ENCODE assay signal across 8 cellular contexts in the genomic region with DNA sequence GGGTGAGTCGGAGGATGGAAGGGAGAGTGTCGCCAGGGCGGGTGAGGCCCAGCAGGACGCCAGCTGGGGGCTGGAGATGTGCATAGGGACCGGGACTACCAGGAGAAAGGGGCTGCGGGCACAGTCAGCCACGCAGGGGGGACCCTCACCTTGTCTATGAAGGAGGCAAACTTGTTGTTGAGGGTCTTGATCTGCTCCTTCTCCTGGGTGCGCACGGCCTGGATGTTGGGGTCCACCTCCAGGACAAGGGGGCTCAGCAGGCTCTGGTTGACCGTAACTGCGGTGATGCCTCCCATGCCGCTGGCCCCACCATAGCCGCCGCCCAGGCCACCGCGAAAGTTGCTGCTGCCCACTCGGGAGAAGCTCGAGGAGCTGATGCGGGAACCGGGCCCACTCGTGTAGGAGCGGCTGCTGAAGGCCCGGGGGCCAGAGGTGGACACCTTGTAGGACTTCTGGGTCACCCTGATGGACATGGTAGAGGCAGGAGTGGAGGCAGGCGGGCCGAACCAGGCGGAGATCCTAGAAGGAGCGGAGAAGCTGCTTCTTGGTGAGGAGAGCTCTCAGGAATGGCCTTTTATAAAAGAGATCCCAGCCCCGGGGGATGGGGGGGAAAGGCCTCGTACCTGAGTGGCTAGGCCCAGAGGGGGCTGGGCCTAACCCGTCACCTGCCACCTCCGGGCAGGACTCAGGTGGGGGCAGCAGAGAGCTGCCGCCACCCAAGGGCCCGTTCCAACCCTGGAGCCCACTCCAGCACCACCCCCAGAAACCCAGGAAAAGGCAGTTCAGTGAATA. TPM values are rescaled to one million over a fixed set of nuclear protein-coding genes. Genes with fewer than 3 reads are reported as not detected.
A peak's percentile ranks its signal among the peaks of the same experiment; 100 is the strongest.
DNase-seq lines count a peak whose midpoint lies in the region; ATAC-seq and TF ChIP-seq lines count a peak whose summit lies in the region.
"Not testable (repeated sequence)": the region's sequence is repeated elsewhere in the genome, so short reads cannot be mapped to it uniquely, and the experiment has no call there.

A gene (minus strand): TSS at position 568 of the 792 bp plus-strand sequence. CDS start 95 bp downstream, at position 473.

- not testable (repeated sequence) for H3K27ac Mint-ChIP-seq in activated naive CD4-positive, alpha-beta T cell treated with anti-CD3 and anti-CD28 coated beads, Interleukin-2, amount 10 ng/mL, durations not matched to agents 7 days and 5 days
- H3K27ac Mint-ChIP-seq in endodermal cell (peak within 1 kb of the TSS; percentile 96), type B pancreatic cell (peak within 1 kb of the TSS; percentile 94)

- H2BK15ac ChIP-seq in neuronal stem cell (ENCODE audit: low read length), result peak within 1 kb of the TSS; percentile 83

- peak; percentile 76 for ATAC-seq in PC-3

- CTCF ChIA-PET in PC-3 (lab: Charles Lee), result interaction anchor here (0.7 to 2.5 kb wide), 9 partner anchors 8 to 532 kb away, joined by 3 to 24 read pairs (median 4); a partner anchor contains a TSS
- CTCF ChIA-PET in activated naive CD4-positive, alpha-beta T cell treated with anti-CD3 and anti-CD28 coated beads, Interleukin-2, amount 10 ng/mL, durations not matched to agents 7 days and 5 days (lab: Charles Lee), result interaction anchor here (1.9 kb wide), 1 partner anchor 19 kb away, joined by 7 read pairs; no protein-coding TSS in a partner anchor

- H3K4me3 Mint-ChIP-seq in activated naive CD4-positive, alpha-beta T cell treated with anti-CD3 and anti-CD28 coated beads, Interleukin-2, amount 10 ng/mL, durations not matched to agents 7 days and 5 days, result peak within 1 kb of the TSS; percentile 57
- peak within 1 kb of the TSS; percentile 95 for H3K4me3 Mint-ChIP-seq in endodermal cell
- peak within 1 kb of the TSS; percentile 93 for H3K4me3 Mint-ChIP-seq in type B pancreatic cell

- H3K27ac ChIP-seq in PC-3 (ENCODE audit: low read length), result peak within 1 kb of the TSS; percentile 63
- H3K27ac ChIP-seq in endodermal cell (ENCODE audit: low read depth, low read length), result peak within 1 kb of the TSS; percentile 50
- H3K27ac ChIP-seq in neuronal stem cell (replicated peaks; ENCODE audit: low read length), result not testable (repeated sequence)

- H3K9me2 ChIP-seq in PC-3 (replicated peaks; ENCODE audit: low read length), result not testable (repeated sequence)

- intact Hi-C loops in PC-3 (cut with micrococcal nuclease), result loop anchor here (1.0 to 2.0 kb wide), 4 partner anchors 20 to 77 kb away; a partner anchor contains a TSS

- H3K9ac ChIP-seq in PC-3 (ENCODE audit: low read length) (peak within 1 kb of the TSS; percentile 80), endodermal cell (ENCODE audit: extremely low read depth, low read length, poor library complexity, severe bottlenecking) (peak within 1 kb of the TSS; percentile 100), neuronal stem cell (ENCODE audit: low read depth, low read length, poor library complexity) (peak within 1 kb of the TSS; percentile 92)

- H3K27me3 ChIP-seq in PC-3 (ENCODE audit: low read length); endodermal cell (ENCODE audit: control insufficient read depth, insufficient read depth, low read length, poor library complexity, severe bottlenecking): not testable (repeated sequence)
- peaks cover 0 to 10% (median 0%) of the 10 kb centered on the region in 3 experiments for H3K27me3 ChIP-seq in neuronal stem cell (ENCODE audit: control insufficient read depth in 3 of 3, insufficient read depth in 3 of 3, low read depth in 1 of 3, low read length in 3 of 3)

- H3F3A ChIP-seq in PC-3 (ENCODE audit: low read length, unreplicated experiment), result not testable (repeated sequence)

- H2AFZ ChIP-seq in PC-3 (ENCODE audit: low read length), result 0 out of 2 replicates have a peak within 1 kb of the TSS, but pooled peaks have one; percentile 45
- H2AFZ ChIP-seq in neuronal stem cell (ENCODE audit: low read length), result peak within 1 kb of the TSS; percentile 81

- H3K4me1 ChIP-seq in PC-3 (ENCODE audit: insufficient read depth, low read length), result peaks cover 75% of the 10 kb centered on the region
- H3K4me1 ChIP-seq in endodermal cell (ENCODE audit: control insufficient read depth, insufficient read depth, low read length), result peaks cover 26% of the 10 kb centered on the region
- not testable (repeated sequence) for H3K4me1 ChIP-seq in neuronal stem cell (ENCODE audit: control insufficient read depth in 2 of 2, insufficient read depth in 1 of 2, low read depth in 1 of 2, low read length in 2 of 2)

- H3K79me2 ChIP-seq in PC-3 (ENCODE audit: low read length), result peaks cover 55% of the 10 kb centered on the region

- POLR2A ChIA-PET in PC-3 (lab: Charles Lee; ENCODE audit: unreplicated experiment), result interaction anchor here (0.5 to 2.6 kb wide), 15 partner anchors 9 to 757 kb away, joined by 3 to 44 read pairs (median 4); a partner anchor contains a TSS

- TSS peak; percentile 55 for BruUV-seq in PC-3 (replicated peaks; lab: Mats Ljungman, UMichigan)

- H4K91ac ChIP-seq in neuronal stem cell (ENCODE audit: low read depth, low read length, poor library complexity), result peak within 1 kb of the TSS; percentile 5

- H3K36me3 ChIP-seq in PC-3 (ENCODE audit: low read depth, low read length) (peaks cover 26% of the 10 kb centered on the region), endodermal cell (ENCODE audit: control insufficient read depth, insufficient read depth, low read length) (peaks cover 35% of the 10 kb centered on the region), neuronal stem cell (replicated peaks in 1 of 2; ENCODE audit: control insufficient read depth in 2 of 2, insufficient read depth in 2 of 2, low read length in 2 of 2) (peaks cover 0 to 23% of the 10 kb centered on the region in 2 donors)

- H3K4me3 ChIP-seq in PC-3 (ENCODE audit: low read length), result peak within 1 kb of the TSS; percentile 100
- peak within 1 kb of the TSS; percentile 100 for H3K4me3 ChIP-seq in endodermal cell (ENCODE audit: low read length)
- H3K4me3 ChIP-seq in neuronal stem cell (ENCODE audit: low read length in 2 of 2), result peak within 1 kb of the TSS; percentile 15 to 84

- peak within 1 kb of the TSS; percentile 84 for H3K18ac ChIP-seq in neuronal stem cell (ENCODE audit: low read length)

- not testable (repeated sequence) for H3K4me1 Mint-ChIP-seq in activated naive CD4-positive, alpha-beta T cell treated with anti-CD3 and anti-CD28 coated beads, Interleukin-2, amount 10 ng/mL, durations not matched to agents 7 days and 5 days
- H3K4me1 Mint-ChIP-seq in endodermal cell (peaks cover 57% of the 10 kb centered on the region), type B pancreatic cell (ENCODE audit: unreplicated experiment) (peaks cover 35% of the 10 kb centered on the region)

- H3K14ac ChIP-seq in neuronal stem cell (ENCODE audit: low read length), result not testable (repeated sequence)

- peaks cover 46% of the 10 kb centered on the region for H4K20me1 ChIP-seq in PC-3 (ENCODE audit: low read length)

- 1 to 7% methylated on average over 12 to 33 of the region's 33 CpGs for WGBS in endodermal cell (ENCODE audit: insufficient coverage in 1 of 2, insufficient read length in 1 of 2), 2 experiments
- no CpG with 5 or more reads among the region's 33 CpGs for WGBS in neuronal stem cell (ENCODE audit: extremely low coverage in 2 of 2, insufficient read length in 2 of 2, insufficient replicate concordance in 1 of 2), 2 donors

- H2BK120ac ChIP-seq in neuronal stem cell (ENCODE audit: low read depth, low read length), result not testable (repeated sequence)

- H4K8ac ChIP-seq in neuronal stem cell (ENCODE audit: low read depth, low read length), result not testable (repeated sequence)

- H3K27me3 Mint-ChIP-seq in activated naive CD4-positive, alpha-beta T cell treated with anti-CD3 and anti-CD28 coated beads, Interleukin-2, amount 10 ng/mL, durations not matched to agents 7 days and 5 days, result peaks cover 32% of the 10 kb centered on the region
- not testable (repeated sequence) for H3K27me3 Mint-ChIP-seq in endodermal cell (ENCODE audit: insufficient read depth); type B pancreatic cell

- DNase-seq in Daoy (ENCODE audit: low read depth) (peak; percentile 85), NCI-H1105 (lab: John Stamatoyannopoulos, UW) (peak; percentile 71), PC-3 (peak; percentile 99), endodermal cell (peak; percentile 99), iris pigment epithelial cell (ENCODE audit: low read depth) (peak; percentile 62), type B pancreatic cell (ENCODE audit: extremely low spot score, unreplicated experiment) (peak; percentile 87)
- not testable (repeated sequence) for DNase-seq in activated naive CD4-positive, alpha-beta T cell treated with anti-CD3 and anti-CD28 coated beads, Interleukin-2, amount 10 ng/mL, durations not matched to agents 7 days and 5 days; neuronal stem cell (ENCODE audit: low spot score)

- peak within 1 kb of the TSS; percentile 47 for H2BK12ac ChIP-seq in neuronal stem cell (ENCODE audit: low read length)

- TF ChIP-seq CTCF in PC-3 (conservative IDR thresholded peaks at IDR 0.05; ENCODE audit: low read depth, low read length) (peak; percentile 87), endodermal cell (conservative IDR thresholded peaks at IDR 0.05) (peak; percentile 87)
- TF ChIP-seq CTCF in type B pancreatic cell (conservative IDR thresholded peaks at IDR 0.05), result not testable (repeated sequence)

- not testable (repeated sequence) for H3K79me1 ChIP-seq in neuronal stem cell (ENCODE audit: low read depth, low read length)

- peak within 1 kb of the TSS; percentile 45 for H3K23ac ChIP-seq in neuronal stem cell (ENCODE audit: low read depth, low read length, poor library complexity)

- peak within 1 kb of the TSS; percentile 88 for H3K4me2 ChIP-seq in PC-3 (ENCODE audit: low read length)
- H3K4me2 ChIP-seq in neuronal stem cell (ENCODE audit: insufficient read depth, low read length, poor library complexity, severe bottlenecking), result peak within 1 kb of the TSS; percentile 77

- not testable (repeated sequence) for H3K4ac ChIP-seq in neuronal stem cell (ENCODE audit: low read length)

- H3K9me3 ChIP-seq in PC-3 (ENCODE audit: low read length); endodermal cell (ENCODE audit: control insufficient read depth, low read length); neuronal stem cell (replicated peaks in 1 of 2; ENCODE audit: control insufficient read depth in 2 of 2, insufficient read depth in 1 of 2, low read depth in 1 of 2, low read length in 2 of 2): not testable (repeated sequence)

- H3K9me3 Mint-ChIP-seq in activated naive CD4-positive, alpha-beta T cell treated with anti-CD3 and anti-CD28 coated beads, Interleukin-2, amount 10 ng/mL, durations not matched to agents 7 days and 5 days; endodermal cell; type B pancreatic cell: not testable (repeated sequence)

- not testable (repeated sequence) for H3K36me3 Mint-ChIP-seq in activated naive CD4-positive, alpha-beta T cell treated with anti-CD3 and anti-CD28 coated beads, Interleukin-2, amount 10 ng/mL, durations not matched to agents 7 days and 5 days
- peaks cover 38% of the 10 kb centered on the region for H3K36me3 Mint-ChIP-seq in endodermal cell (ENCODE audit: low read depth)
- peaks cover 18% of the 10 kb centered on the region for H3K36me3 Mint-ChIP-seq in type B pancreatic cell

- peak within 1 kb of the TSS; percentile 88 for H2AK5ac ChIP-seq in neuronal stem cell (ENCODE audit: low read depth, low read length)

- peak within 1 kb of the TSS; percentile 72 for H2BK5ac ChIP-seq in neuronal stem cell (ENCODE audit: low read length)

RNA-seq across cellular contexts. Expression of the gene that starts here (rescaled TPM):
- 107 and 111 TPM in 2 replicates for total RNA-seq in Daoy (2014; rRNA removed; shearing (Covaris generic))
- total RNA-seq in PC-3 (2014; rRNA removed) (719 and 1,028 TPM in 2 replicates), endodermal cell (1,000 to 10,000 TPM; 1,663 to 1,920 TPM), type B pancreatic cell (ENCODE audit: low replicate concordance) (768 and 2,227 TPM in 2 replicates)
- polyA plus RNA-seq in endodermal cell (2013, experiment 1 of 2), result 445 TPM
- 561 TPM for polyA plus RNA-seq in endodermal cell (2013, experiment 2 of 2)
- polyA plus RNA-seq in neuronal stem cell (2013, experiment 1 of 2), result 179 TPM
- 174 TPM for polyA plus RNA-seq in neuronal stem cell (2013, experiment 2 of 2)

Comparison
In these comparisons a context has a peak if more than half of its experiments do, and no peak if none do; other contexts are left out.
1. H3K4me3 ChIP-seq: peak in every context shown above with its lines; median percentile 100 in PC-3; 100 in endodermal cell; 50 in neuronal stem cell.